ENCODE assay signal across 8 cellular contexts in genomic region chr17:50177983-50178834, GRCh38. TPM values are rescaled to one million over a fixed set of nuclear protein-coding genes. Genes with fewer than 3 reads are reported as not detected.
DNase-seq lines count a peak whose midpoint lies in the region; ATAC-seq and TF ChIP-seq lines count a peak whose summit lies in the region.

No MANE protein-coding gene starts in this region.

- peaks cover 31% of the 10 kb centered on the region for H3K4me1 Mint-ChIP-seq in WTC11

- peak overlapping the region; percentile 47 for H3K4me3 ChIP-seq in BE2C (ENCODE audit: low read depth, low read length)
- peak overlapping the region; percentile 23 for H3K4me3 ChIP-seq in coronary artery

- peaks cover 6% of the 10 kb centered on the region; the same call in 1 of the 2 replicates for H3K27me3 Mint-ChIP-seq in WTC11 (ENCODE audit: low read depth)

- H3K27ac Mint-ChIP-seq in WTC11, result peak overlapping the region; percentile 37; the same call in 1 of the 2 replicates

- POLR2A ChIA-PET in WTC11 (lab: Charles Lee), result interaction anchor here (0.6 to 1.8 kb wide), 7 partner anchors 9 to 95 kb away, joined by 3 to 7 read pairs (median 4); partner anchors contain the start of gene SGCA

- CTCF ChIA-PET in WTC11 (lab: Charles Lee), result interaction anchor here (0.7 to 3.6 kb wide), 39 partner anchors 9 to 243 kb away, joined by 3 to 58 read pairs (median 5); partner anchors contain the start of genes COL1A1, ITGA3, LRRC59 and SAMD14

- DNase-seq in BE2C (peak; percentile 86), NCI-H2029 (lab: John Stamatoyannopoulos, UW) (peak; percentile 55), WTC11 (ENCODE audit: low spot score) (peak; percentile 68), coronary artery (ENCODE audit: low spot score) (peak; percentile 96), left lobe of liver (ENCODE audit: low spot score) (peak; percentile 59)
- DNase-seq in stimulated activated CD4-positive, alpha-beta T cell treated with anti-CD3 and anti-CD28 coated beads, Interleukin-4, amount 100 ng/mL, for 24 hours, result peak; percentile 44

- H3K9me3 Mint-ChIP-seq in WTC11, result no peaks in the 10 kb centered on the region

- ATAC-seq in GM19463 (IDR thresholded peaks at IDR 0.05; ENCODE audit: unreplicated experiment), result peak; percentile 90
- ATAC-seq in WTC11, result peak; percentile 76
- ATAC-seq in left lobe of liver, result peak; percentile 88
- ATAC-seq in HG02884 (IDR thresholded peaks at IDR 0.05; ENCODE audit: unreplicated experiment), result no peak

- TF ChIP-seq CTCF in BE2C (IDR thresholded peaks at IDR 0.05; ENCODE audit: low read depth, low read length) (peak; percentile 73), WTC11 (IDR thresholded peaks at IDR 0.05) (no peak), coronary artery (IDR thresholded peaks at IDR 0.05) (no peak)

- H3K9me3 ChIP-seq in BE2C, result no peaks in the 10 kb centered on the region

- H3K4me1 ChIP-seq in BE2C, result peaks cover 3% of the 10 kb centered on the region

- H3K27me3 ChIP-seq in BE2C, result no peaks in the 10 kb centered on the region

- H3K36me3 Mint-ChIP-seq in WTC11, result no peaks in the 10 kb centered on the region

- peak overlapping the region; percentile 56 for H3K4me3 Mint-ChIP-seq in WTC11

- no peaks in the 10 kb centered on the region for H3K36me3 ChIP-seq in BE2C

- H3K27ac ChIP-seq in coronary artery, result peak overlapping the region; percentile 93

TF ChIP-seq in WTC11, 78 proteins besides CTCF, POLR2A, EP300 and RAD21:
- TF ChIP-seq FOXP1 (CRISPR knock-in tag; IDR thresholded peaks at IDR 0.05; ENCODE audit: borderline replicate concordance) (peak; percentile 48; the same call in 1 of the 2 replicates), MAX (CRISPR knock-in tag; IDR thresholded peaks at IDR 0.05) (peak; percentile 86), FOXK1 (CRISPR knock-in tag; IDR thresholded peaks at IDR 0.05) (0 out of 2 replicates have a peak, but pooled peaks have one; percentile 6), CBFB (CRISPR knock-in tag; IDR thresholded peaks at IDR 0.05; ENCODE audit: low read depth) (no peak), E2F5 (CRISPR knock-in tag; IDR thresholded peaks at IDR 0.05) (no peak), ZNF121 (CRISPR knock-in tag; IDR thresholded peaks at IDR 0.05) (peak; percentile 99), ZBTB43 (CRISPR knock-in tag; IDR thresholded peaks at IDR 0.05) (peak; percentile 37; the same call in 1 of the 2 replicates), ZNF219 (CRISPR knock-in tag; IDR thresholded peaks at IDR 0.05; ENCODE audit: borderline replicate concordance) (no peak), MYBL2 (CRISPR knock-in tag; IDR thresholded peaks at IDR 0.05) (peak; percentile 48; the same call in 1 of the 2 replicates), RELA (CRISPR knock-in tag; IDR thresholded peaks at IDR 0.05; ENCODE audit: borderline replicate concordance) (no peak), USF1 (CRISPR knock-in tag; IDR thresholded peaks at IDR 0.05) (peak; percentile 46; the same call in 1 of the 2 replicates), SP1 (CRISPR knock-in tag; conservative IDR thresholded peaks at IDR 0.05) (peak; percentile 48; the same call in 1 of the 2 replicates), ETV6 (CRISPR knock-in tag; IDR thresholded peaks at IDR 0.05) (peak; percentile 73; the same call in 1 of the 2 replicates), ATF1 (CRISPR knock-in tag; IDR thresholded peaks at IDR 0.05) (no peak), ZNF423 (CRISPR knock-in tag; IDR thresholded peaks at IDR 0.05) (peak; percentile 68; the same call in 1 of the 2 replicates), NFE2L1 (CRISPR knock-in tag; IDR thresholded peaks at IDR 0.05) (no peak), TCF7 (CRISPR knock-in tag; IDR thresholded peaks at IDR 0.05; ENCODE audit: low read depth) (no peak), TEAD1 (CRISPR knock-in tag; IDR thresholded peaks at IDR 0.05) (peak; percentile 39; the same call in 1 of the 2 replicates), USF2 (CRISPR knock-in tag; IDR thresholded peaks at IDR 0.05) (0 out of 2 replicates have a peak, but pooled peaks have one; percentile 39), KAT7 (CRISPR knock-in tag; IDR thresholded peaks at IDR 0.05; ENCODE audit: borderline replicate concordance) (no peak)
TF ChIP-seq in WTC11: peak in this region for 12.

RNA-seq across cellular contexts. Expression of gene SGCA, which starts 12.4 kb away (rescaled TPM):
- 0.65 TPM for polyA plus RNA-seq in BE2C (2012; ENCODE audit: insufficient read depth, insufficient read length, low read depth)
- total RNA-seq in WTC11 (2021) (0.39 to 1.0 TPM in 2 of 3 replicates, not detected in the other), left lobe of liver (1.0 TPM)

RNA-seq across cellular contexts. Expression of gene COL1A1, which starts 23.2 kb away (rescaled TPM):
- polyA plus RNA-seq in BE2C (2012; ENCODE audit: insufficient read depth, insufficient read length, low read depth), result 0.80 TPM
- total RNA-seq in WTC11 (2021) (46.1 to 52.1 TPM (median 50.4 TPM) in 3 replicates), left lobe of liver (19.3 TPM)

RNA-seq across cellular contexts. Expression of gene PPP1R9B, which starts 27.7 kb away (rescaled TPM):
- 190 TPM for polyA plus RNA-seq in BE2C (2012; ENCODE audit: insufficient read depth, insufficient read length, low read depth)
- 20.4 to 21.7 TPM (median 20.6 TPM) in 3 replicates for total RNA-seq in WTC11 (2021)
- 18.1 TPM for total RNA-seq in left lobe of liver

RNA-seq across cellular contexts. Expression of gene SAMD14, which starts 48.2 kb away (rescaled TPM):
- polyA plus RNA-seq in BE2C (2012; ENCODE audit: insufficient read depth, insufficient read length, low read depth), result 4.1 TPM
- total RNA-seq in WTC11 (2021), result 4.5 to 6.0 TPM (median 5.9 TPM) in 3 replicates
- 1.9 TPM for total RNA-seq in left lobe of liver

Comparison
In these comparisons a context has a peak if more than half of its experiments do, and no peak if none do; other contexts are left out.
1. DNase-seq: peak in every context shown above with its lines; median percentile 96 in coronary artery; 86 in BE2C; 68 in WTC11; 59 in left lobe of liver; 55 in NCI-H2029; 44 in stimulated activated CD4-positive, alpha-beta T cell treated with anti-CD3 and anti-CD28 coated beads, Interleukin-4, amount 100 ng/mL, for 24 hours.